8 cellular contexts compared by ENCODE assay signal in the genomic region with DNA sequence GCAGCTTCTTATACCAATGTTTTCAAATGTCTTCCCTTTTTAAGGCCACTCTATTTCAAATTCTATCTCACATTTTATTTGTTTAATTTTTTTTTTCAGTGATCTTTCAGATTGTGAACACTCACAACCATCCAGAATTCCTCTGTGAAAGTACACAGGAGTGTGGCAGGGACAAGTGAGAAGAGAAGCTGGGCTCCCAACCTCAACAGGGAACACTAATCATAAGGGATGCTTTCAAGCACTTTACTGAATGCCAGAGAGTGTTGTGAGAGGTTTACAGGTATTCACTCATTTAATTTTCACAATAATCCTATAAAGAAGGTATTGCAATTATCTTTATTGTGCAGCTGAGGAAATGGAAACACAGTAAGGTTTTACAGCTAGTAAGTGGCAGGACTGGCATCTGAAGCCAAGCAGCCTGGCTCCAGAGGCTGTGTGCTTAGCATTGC.
DNase-seq lines count a peak whose midpoint lies in the region; ATAC-seq and TF ChIP-seq lines count a peak whose summit lies in the region.
"Had no signal": no experiment of that assay in that cellular context is flagged by ENCODE, and none has a peak within 500 bp of the region (broad histone marks: within the 10 kb centered on the region; RNA-seq: fewer than 3 reads in every experiment).

No MANE protein-coding gene starts in this region.

- no peak for TF ChIP-seq CTCF in progenitor cell of endocrine pancreas (IDR thresholded peaks at IDR 0.05; ENCODE audit: unreplicated experiment)

- ATAC-seq in HG02759 (IDR thresholded peaks at IDR 0.05; ENCODE audit: unreplicated experiment) (no peak), GM21381 (IDR thresholded peaks at IDR 0.05; ENCODE audit: unreplicated experiment) (no peak)

- H3K9me3 Mint-ChIP-seq in progenitor cell of endocrine pancreas (ENCODE audit: low read depth) = no peaks in the 10 kb centered on the region

- no peak overlapping the region for H3K27ac Mint-ChIP-seq in progenitor cell of endocrine pancreas

- DNase-seq in G401 (ENCODE audit: low spot score) = peak; percentile 61
- DNase-seq in NCI-H69 (lab: John Stamatoyannopoulos, UW) = peak; percentile 84
- DNase-seq in fibroblast of gingiva (ENCODE audit: low read depth) = peak; percentile 63
- peak; percentile 72 for DNase-seq in renal cortical epithelial cell (ENCODE audit: low read depth)
- DNase-seq in progenitor cell of endocrine pancreas (ENCODE audit: low spot score, unreplicated experiment) = no peak
- DNase-seq: NCI-H1105 treated with DMSO at 0.1 percent for 48 hours had no signal

- no peak overlapping the region for H3K4me3 Mint-ChIP-seq in progenitor cell of endocrine pancreas (ENCODE audit: low read depth)

- no peaks in the 10 kb centered on the region for H3K36me3 Mint-ChIP-seq in progenitor cell of endocrine pancreas (ENCODE audit: insufficient read depth)

- peaks cover 13% of the 10 kb centered on the region for H3K4me1 Mint-ChIP-seq in progenitor cell of endocrine pancreas (ENCODE audit: low read depth)

- in situ Hi-C loops in G401 (cut with HindIII; ENCODE audit: low sequenced_read_pairs) = no loop called here

- peaks cover 7% of the 10 kb centered on the region for H3K27me3 Mint-ChIP-seq in progenitor cell of endocrine pancreas
